In genomic region chr1:218347713-218348627, GRCh38 we compare ENCODE assay signal across 9 cellular contexts. TPM values are rescaled to one million over a fixed set of nuclear protein-coding genes. Genes with fewer than 3 reads are reported as not detected.
A peak's percentile ranks its signal among the peaks of the same experiment; 100 is the strongest.
DNase-seq lines count a peak whose midpoint lies in the region; TF ChIP-seq lines count a peak whose summit lies in the region.
"Had no signal": no experiment of that assay in that cellular context is flagged by ENCODE, and none has a peak within 500 bp of the region (broad histone marks: within the 10 kb centered on the region; RNA-seq: fewer than 3 reads in every experiment).

No MANE protein-coding gene starts in this region.

- peak overlapping the region in 1 of 2 donors; percentile 41 for H3K9ac ChIP-seq in mucosa of rectum (ENCODE audit: low read depth in 1 of 2, low read length in 2 of 2)

- DNase-seq in AG04450 (ENCODE audit: low read depth, low spot score) (no peak), M059J (ENCODE audit: low read depth) (peak; percentile 91), dorsolateral prefrontal cortex (no peak), germinal center (ENCODE audit: low spot score) (no peak), NCI-H524 (lab: John Stamatoyannopoulos, UW) (no peak), NCI-H1694 treated with DMSO at 0.1 percent for 48 hours (lab: John Stamatoyannopoulos, UW) (no peak), UCSD-AML1 (lab: John Stamatoyannopoulos, UW; ENCODE audit: unreplicated experiment) (no peak)

- intact Hi-C loops in dorsolateral prefrontal cortex (cut with DNase I) = loop anchor here (5.0 to 10.0 kb wide), 3 partner anchors 174 to 1317 kb away; no protein-coding TSS in a partner anchor

- no peak for TF ChIP-seq CTCF in AG04450 (IDR thresholded peaks at IDR 0.05; ENCODE audit: low read depth, low read length)
- no peak for TF ChIP-seq CTCF in dorsolateral prefrontal cortex (IDR thresholded peaks at IDR 0.05 in 54 of 56, conservative IDR thresholded peaks at IDR 0.05 in 2 of 56; ENCODE audit: low read depth in 1 of 56, partially characterized antibody in 56 of 56)

- peak overlapping the region; percentile 71 for H3K27ac ChIP-seq in AG04450 (ENCODE audit: low read depth, low read length)
- H3K27ac ChIP-seq in dorsolateral prefrontal cortex = peak overlapping the region in 57 of 59 donors; percentile 38 to 92 (median 83)
- peak overlapping the region in 1 of 2 donors; percentile 4 for H3K27ac ChIP-seq in mucosa of rectum (ENCODE audit: low read depth in 2 of 2, low read length in 2 of 2)

- H3K4me3 ChIP-seq in AG04450 (ENCODE audit: low read depth, low read length) (peak overlapping the region; percentile 75), dorsolateral prefrontal cortex (peak overlapping the region; percentile 52 to 87 (median 71)), mucosa of rectum (ENCODE audit: low read length in 2 of 2) (peak overlapping the region; percentile 36 to 77)

- no peaks in the 10 kb centered on the region for H3K36me3 ChIP-seq in mucosa of rectum (ENCODE audit: control insufficient read depth in 2 of 2, insufficient read depth in 2 of 2, low read length in 2 of 2)

- H3K4me1 ChIP-seq in mucosa of rectum (ENCODE audit: control insufficient read depth in 2 of 2, insufficient read depth in 2 of 2, low read length in 2 of 2) = peaks cover 12 to 15% of the 10 kb centered on the region in 2 donors

- POLR2A ChIA-PET in AG04450 (lab: Yijun Ruan, JAX) = interaction anchor here (0.6 to 0.7 kb wide), 2 partner anchors 29 to 119 kb away, joined by 4 to 5 read pairs; no protein-coding TSS in a partner anchor

- CTCF ChIA-PET in AG04450 (lab: Charles Lee) = interaction anchor here (0.5 to 1.5 kb wide), 2 partner anchors 387 to 1037 kb away, joined by 3 to 10 read pairs; no protein-coding TSS in a partner anchor

- no peaks in the 10 kb centered on the region for H3K9me3 ChIP-seq in AG04450 (ENCODE audit: control insufficient read depth, insufficient read depth, low read length)
- H3K9me3 ChIP-seq in mucosa of rectum (ENCODE audit: control insufficient read depth in 2 of 2, low read length in 2 of 2) = no peaks in the 10 kb centered on the region

- H3K27me3 ChIP-seq in AG04450 (ENCODE audit: control insufficient read depth, insufficient read depth, low read length) (no peaks in the 10 kb centered on the region), dorsolateral prefrontal cortex (no peaks in the 10 kb centered on the region), mucosa of rectum (ENCODE audit: control insufficient read depth in 2 of 2, insufficient read depth in 2 of 2, low read length in 2 of 2) (peaks cover 13 to 28% of the 10 kb centered on the region in 2 donors)

RNA-seq across cellular contexts. Expression of gene TGFB2, which starts 2.8 kb away (rescaled TPM):
- 10.2 and 14.8 TPM in 2 replicates for polyA plus RNA-seq in AG04450 (2011; rRNA removed)
- polyA minus RNA-seq in AG04450 (2011; rRNA and poly(A)+ RNA removed) = 6.3 and 11.5 TPM in 2 replicates
- total RNA-seq in M059J (2014; rRNA removed; shearing (Covaris generic)) = 50.4 and 74.2 TPM in 2 replicates
- total RNA-seq in dorsolateral prefrontal cortex = 10 to 100 TPM; 15.0 to 77.8 (median 33.8) TPM
- total RNA-seq: activated T-helper 1 cell treated with anti-CD3 and anti-CD28 coated beads, Interleukin-12 subunit alpha, Interleukin-12 subunit beta, Interleukin-2, Interleukin-4 antibody, amounts not matched to agents 30 ng/mL and 10 ng/mL and 1 ng/mL, durations not matched to agents 14 hours and 24 hours and 36 hours had no signal
